In the genomic region with DNA sequence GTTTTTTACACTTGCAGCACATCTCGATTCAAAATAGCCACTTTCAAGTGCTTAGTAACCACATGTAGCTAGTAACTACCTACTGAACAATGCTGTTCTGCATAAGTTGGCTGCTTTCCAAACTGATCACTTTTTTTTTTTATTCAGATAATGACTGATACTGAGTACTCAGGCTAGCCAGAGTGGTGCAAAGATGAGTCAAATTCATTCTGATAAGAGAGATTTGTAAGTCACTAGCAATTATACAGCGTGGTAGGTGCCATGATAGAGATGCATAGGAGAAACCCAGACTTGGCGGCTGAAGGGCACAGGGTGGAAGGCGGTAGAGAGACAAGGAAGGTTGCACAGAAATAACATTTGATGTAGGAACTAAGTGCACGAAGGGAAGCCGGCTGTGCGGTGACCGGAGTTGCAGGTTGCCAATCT, we compare ENCODE assay signal across 8 cellular contexts. TPM values are rescaled to one million over a fixed set of nuclear protein-coding genes. Genes with fewer than 3 reads are reported as not detected.
DNase-seq lines count a peak whose midpoint lies in the region; ATAC-seq and TF ChIP-seq lines count a peak whose summit lies in the region.

No MANE protein-coding gene starts in this region.

- H3K27me3 ChIP-seq in DOHH2 (ENCODE audit: control insufficient read depth, low read length) (no peaks in the 10 kb centered on the region), adrenal gland (peaks cover 11% of the 10 kb centered on the region), thymus (ENCODE audit: control insufficient read depth, insufficient read depth) (no peaks in the 10 kb centered on the region)

- H3K9me2 ChIP-seq in DOHH2 (replicated peaks; ENCODE audit: control insufficient read depth, low read length): no peaks in the 10 kb centered on the region

- no peak for TF ChIP-seq POLR2A in adrenal gland (IDR thresholded peaks at IDR 0.05)

- H3K4me3 ChIP-seq in DOHH2 (ENCODE audit: low read length) (peak overlapping the region; percentile 95), adrenal gland (peak overlapping the region in 2 of 4 donors; percentile 59 to 77), thymus (ENCODE audit: low read length) (peak overlapping the region; percentile 71)

- peak overlapping the region; percentile 53 for H3K4me2 ChIP-seq in DOHH2 (ENCODE audit: low read length)

- peaks cover 29% of the 10 kb centered on the region for H3K36me3 ChIP-seq in DOHH2 (ENCODE audit: control insufficient read depth, low read length)
- H3K36me3 ChIP-seq in adrenal gland (replicated peaks in 1 of 2): no peaks in the 10 kb centered on the region
- H3K36me3 ChIP-seq in thymus (ENCODE audit: control insufficient read depth, insufficient read depth): no peaks in the 10 kb centered on the region

- 0 to 31% (median 16%) methylated on average over 8 of the region's 8 CpGs for WGBS in adrenal gland, 4 donors
- WGBS in thymus: 2% methylated on average over 8 of the region's 8 CpGs

- no peaks in the 10 kb centered on the region for H4K20me1 ChIP-seq in DOHH2 (ENCODE audit: control insufficient read depth, insufficient read depth, low read depth, low read length)

- H3K9me3 ChIP-seq in DOHH2 (ENCODE audit: control insufficient read depth, insufficient read depth, low read length): no peaks in the 10 kb centered on the region
- no peaks in the 10 kb centered on the region for H3K9me3 ChIP-seq in adrenal gland (replicated peaks in 1 of 3)
- no peaks in the 10 kb centered on the region for H3K9me3 ChIP-seq in thymus (ENCODE audit: control insufficient read depth)

- peak overlapping the region; percentile 84 for H3K27ac ChIP-seq in DOHH2 (ENCODE audit: low read depth, low read length)
- H3K27ac ChIP-seq in adrenal gland: peak overlapping the region in 3 of 5 donors; percentile 66 to 90 (median 80)
- peak overlapping the region; percentile 90 for H3K27ac ChIP-seq in thymus (ENCODE audit: low read depth)

- H3F3A ChIP-seq in DOHH2 (ENCODE audit: control insufficient read depth, insufficient read depth): peaks cover 5% of the 10 kb centered on the region; the same call in 1 of the 2 replicates

- DNase-seq in adrenal gland: no peak
- no peak for DNase-seq in left colon
- DNase-seq in activated CD8-positive, alpha-beta memory T cell treated with anti-CD3 and anti-CD28 coated beads for 24 hours: no peak
- no peak for DNase-seq in cortex of kidney (lab: John Stamatoyannopoulos, UW)
- no peak for DNase-seq in NCI-H128 (lab: John Stamatoyannopoulos, UW; ENCODE audit: unreplicated experiment)

- H3K79me2 ChIP-seq in DOHH2 (ENCODE audit: control insufficient read depth, low read length): peaks cover 34% of the 10 kb centered on the region

- H3K4me1 ChIP-seq in DOHH2 (ENCODE audit: control insufficient read depth, low read length) (peaks cover 20% of the 10 kb centered on the region), adrenal gland (replicated peaks in 1 of 2) (peaks cover 0 to 10% of the 10 kb centered on the region in 2 donors), thymus (ENCODE audit: control insufficient read depth, insufficient read depth, low read length) (peaks cover 8% of the 10 kb centered on the region)

- ATAC-seq in HG03159 (IDR thresholded peaks at IDR 0.05; ENCODE audit: unreplicated experiment) (peak; percentile 40), left colon (peak; percentile 26)

- intact Hi-C loops in adrenal gland (cut with DNase I): no loop called here
- intact Hi-C loops in left colon (cut with DNase I, micrococcal nuclease): loop anchor here in 1 of 2 donors (10.0 kb wide), 1 partner anchor 292 kb away; a partner anchor contains a TSS

- no peak for TF ChIP-seq CTCF in DOHH2 (IDR thresholded peaks at IDR 0.05; ENCODE audit: low read depth, low read length, poor library complexity, severe bottlenecking)
- TF ChIP-seq CTCF in adrenal gland (IDR thresholded peaks at IDR 0.05): no peak

RNA-seq across cellular contexts. Expression of a gene that starts 0.4 kb away (rescaled TPM):
- total RNA-seq in adrenal gland (10 to 100 TPM; 28.1 to 82.3 (median 67.3) TPM), left colon (10 to 100 TPM; 64.0 to 85.0 TPM)
- polyA plus RNA-seq in adrenal gland (10 to 100 TPM; 41.5 to 47.3 (median 44.6) TPM), thymus (75.0 TPM)

RNA-seq across cellular contexts. Expression of a gene that starts 44.4 kb away (rescaled TPM):
- total RNA-seq in adrenal gland (not detected), left colon (not detected)
- polyA plus RNA-seq in adrenal gland (not detected), thymus (0.02 TPM)
